8 cellular contexts compared by ENCODE assay signal in the genomic region with DNA sequence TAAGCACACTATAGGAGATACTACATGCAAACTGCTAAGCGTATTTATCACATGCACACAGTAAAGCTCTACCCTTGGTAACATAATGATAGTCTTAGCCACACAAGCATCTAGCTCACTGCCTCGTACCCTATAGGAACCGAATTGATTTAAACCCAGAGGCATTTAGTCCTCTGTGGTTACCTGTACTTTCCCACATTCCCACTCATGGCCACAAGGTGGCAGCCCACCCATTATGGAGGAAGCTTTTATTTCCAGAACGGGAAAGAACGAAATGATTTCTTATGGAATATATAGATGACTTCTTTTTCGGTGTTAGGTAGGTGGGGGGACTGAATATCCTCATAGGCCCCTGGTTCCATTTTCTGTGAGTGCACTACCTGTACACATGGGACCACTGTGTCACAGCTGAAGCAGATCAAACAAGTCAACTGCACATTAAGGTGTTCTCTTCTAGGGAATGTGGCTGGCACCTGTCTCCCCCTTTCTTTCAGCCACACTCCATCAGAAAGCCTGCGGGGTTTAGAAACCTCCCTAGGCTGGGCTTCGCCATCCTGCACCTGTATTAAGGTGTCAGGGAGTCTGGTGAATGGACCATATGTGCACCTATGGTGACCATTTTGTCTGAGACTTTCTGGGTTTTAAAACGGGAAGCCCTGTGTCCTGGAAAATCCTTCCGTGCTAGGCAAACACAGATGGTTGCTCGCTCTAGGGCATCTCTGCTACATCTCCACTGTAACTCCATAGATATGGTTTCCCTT.
A peak's percentile ranks its signal among the peaks of the same experiment; 100 is the strongest.
DNase-seq lines count a peak whose midpoint lies in the region; ATAC-seq and TF ChIP-seq lines count a peak whose summit lies in the region.

No MANE protein-coding gene starts in this region.

- no peaks in the 10 kb centered on the region for H3K36me3 ChIP-seq in lower lobe of right lung

- peak; percentile 89 for TF ChIP-seq CTCF in GM10266 (IDR thresholded peaks at IDR 0.05; ENCODE audit: control insufficient read depth, insufficient read depth, low read depth, missing control alignments)
- peak; percentile 84 to 98 (median 94) for TF ChIP-seq CTCF in dorsolateral prefrontal cortex (IDR thresholded peaks at IDR 0.05 in 54 of 56, conservative IDR thresholded peaks at IDR 0.05 in 2 of 56; ENCODE audit: low read depth in 1 of 56, partially characterized antibody in 56 of 56)
- TF ChIP-seq CTCF in lower lobe of right lung (IDR thresholded peaks at IDR 0.05): peak; percentile 84

- intact Hi-C loops in dorsolateral prefrontal cortex (cut with DNase I) (loop anchor here (2.0 to 10.0 kb wide), 6 partner anchors 160 to 597 kb away; partner anchors contain the start of genes SPDL1 (in 2 of the 2) and SLIT3 (in 1 of the 2)), lower lobe of right lung (cut with DNase I) (no loop called here)

- peak overlapping the region in 42 of 59 donors; percentile 2 to 47 (median 34) for H3K4me3 ChIP-seq in dorsolateral prefrontal cortex
- H3K4me3 ChIP-seq in lower lobe of right lung: no peak overlapping the region

- H3K27me3 ChIP-seq in dorsolateral prefrontal cortex (peaks cover 0 to 4% (median 0%) of the 10 kb centered on the region in 45 donors), lower lobe of right lung (ENCODE audit: low read depth) (peaks cover 13% of the 10 kb centered on the region)

- ATAC-seq in HG02642 (IDR thresholded peaks at IDR 0.05; ENCODE audit: poor library complexity, unreplicated experiment) (peak; percentile 70), lower lobe of right lung (peak; percentile 68 to 76), HG03045 (IDR thresholded peaks at IDR 0.05; ENCODE audit: unreplicated experiment) (no peak)

- DNase-seq in GM10266 (ENCODE audit: extremely low spot score) (peak; percentile 46), NCI-H2107 (lab: John Stamatoyannopoulos, UW) (peak; percentile 10), dorsolateral prefrontal cortex (peak; percentile 68 to 87 (median 80)), lower lobe of right lung (peak; percentile 68)
- DNase-seq in activated CD4-positive, alpha-beta T cell treated with anti-CD3 and anti-CD28 coated beads for 24 hours (ENCODE audit: low read depth in 2 of 2): peak; percentile 29 to 62
- DNase-seq in stimulated activated CD8-positive, alpha-beta memory T cell treated with anti-CD3 and anti-CD28 coated beads, Interleukin-15, amount 100 ng/mL, for 1 hour (ENCODE audit: low read depth): peak; percentile 37

- H3K9me3 ChIP-seq in lower lobe of right lung: no peaks in the 10 kb centered on the region

- H3K27ac ChIP-seq in dorsolateral prefrontal cortex: peak overlapping the region in 2 of 59 donors; percentile 42 to 54
- H3K27ac ChIP-seq in lower lobe of right lung: no peak overlapping the region

- peaks cover 15% of the 10 kb centered on the region for H3K4me1 ChIP-seq in lower lobe of right lung

Comparison
In these comparisons a context has a peak if more than half of its experiments do, and no peak if none do; other contexts are left out.
1. DNase-seq: peak in every context shown above with its lines; median percentile 80 in dorsolateral prefrontal cortex; 68 in lower lobe of right lung; 46 in GM10266; 46 in activated CD4-positive, alpha-beta T cell treated with anti-CD3 and anti-CD28 coated beads for 24 hours; 37 in stimulated activated CD8-positive, alpha-beta memory T cell treated with anti-CD3 and anti-CD28 coated beads, Interleukin-15, amount 100 ng/mL, for 1 hour; 10 in NCI-H2107.